In genomic region chr12:108525681-108526080, GRCh38 we compare ENCODE assay signal across 19 cellular contexts. TPM values are rescaled to one million over a fixed set of nuclear protein-coding genes. Genes with fewer than 3 reads are reported as not detected.
A peak's percentile ranks its signal among the peaks of the same experiment; 100 is the strongest.
DNase-seq lines count a peak whose midpoint lies in the region; ATAC-seq lines count a peak whose summit lies in the region.
"Had no signal": no experiment of that assay in that cellular context is flagged by ENCODE, and none has a peak within 500 bp of the region (broad histone marks: within the 10 kb centered on the region; RNA-seq: fewer than 3 reads in every experiment).

No MANE protein-coding gene starts in this region.

- no peaks in the 10 kb centered on the region for H3K9me3 ChIP-seq in right cardiac atrium (ENCODE audit: control insufficient read depth, low read length)
- H3K9me3 ChIP-seq: gastrocnemius medialis, spleen had no signal

- peak overlapping the region; percentile 34 for H3K27ac Mint-ChIP-seq in activated naive CD8-positive, alpha-beta T cell
- H3K27ac Mint-ChIP-seq: activated T-helper 2 cell treated with anti-CD3 and anti-CD28 coated beads, Interferon-gamma antibody, Interleukin-2, Interleukin-4, amounts not matched to agents 10 μg/mL and 5 μg/mL and 100 μg/mL, durations not matched to agents 14 hours and 24 hours and 36 hours had no signal

- peaks cover 52% of the 10 kb centered on the region for H3K36me3 ChIP-seq in ACC112 (ENCODE audit: insufficient read depth, low read length)

- peak overlapping the region; percentile 17; the same call in 1 of the 2 replicates for H3K27ac ChIP-seq in ACC112 (ENCODE audit: low read depth, low read length)
- no peak overlapping the region for H3K27ac ChIP-seq in right cardiac atrium (ENCODE audit: low read length)
- H3K27ac ChIP-seq: gastrocnemius medialis, parathyroid adenoma, spleen had no signal

- ATAC-seq in GM21367 (IDR thresholded peaks at IDR 0.05; ENCODE audit: unreplicated experiment) (no peak), right cardiac atrium (no peak)
- ATAC-seq: gastrocnemius medialis had no signal

- H3K4me1 Mint-ChIP-seq in activated naive CD8-positive, alpha-beta T cell (ENCODE audit: low read depth): no peaks in the 10 kb centered on the region

- H3K79me2 ChIP-seq in ACC112 (ENCODE audit: control insufficient read depth, insufficient read depth, low read length, unreplicated experiment): no peaks in the 10 kb centered on the region

- H2AFZ ChIP-seq in ACC112 (ENCODE audit: low read length, unreplicated experiment): no peak overlapping the region
- H2AFZ ChIP-seq: parathyroid adenoma had no signal

- DNase-seq in GM03348 (ENCODE audit: low spot score): peak; percentile 52
- peak; percentile 71 for DNase-seq in hepatic stellate cell (ENCODE audit: low spot score)
- no peak for DNase-seq in hippocampal formation (lab: John Stamatoyannopoulos, UW)
- DNase-seq in right cardiac atrium: no peak
- no peak for DNase-seq in NOMO-1 (lab: John Stamatoyannopoulos, UW; ENCODE audit: unreplicated experiment in 2 of 2)
- DNase-seq: activated CD4-positive, alpha-beta T cell treated with anti-CD3 and anti-CD28 coated beads, Interleukin-2, amount 10 ng/mL, durations not matched to agents 24 days and 14 days; gastrocnemius medialis; immature natural killer cell; NCI-H187; NCI-H524 treated with DMSO at 0.1 percent for 48 hours; spleen; substantia nigra; T-helper 2 cell had no signal

- H3K4me3 ChIP-seq in ACC112 (ENCODE audit: low read depth, low read length): no peak overlapping the region
- no peak overlapping the region for H3K4me3 ChIP-seq in right cardiac atrium (ENCODE audit: low read length)
- H3K4me3 ChIP-seq: gastrocnemius medialis, spleen had no signal

- no peaks in the 10 kb centered on the region for H3K4me1 ChIP-seq in ACC112 (ENCODE audit: control insufficient read depth, insufficient read depth, low read length, unreplicated experiment)
- H3K4me1 ChIP-seq in right cardiac atrium (ENCODE audit: control insufficient read depth, insufficient read depth, low read length): no peaks in the 10 kb centered on the region
- H3K4me1 ChIP-seq: gastrocnemius medialis, parathyroid adenoma, spleen had no signal

- H3K27me3 Mint-ChIP-seq in activated naive CD8-positive, alpha-beta T cell: no peaks in the 10 kb centered on the region
- H3K27me3 Mint-ChIP-seq: activated CD4-positive, alpha-beta T cell treated with anti-CD3 and anti-CD28 coated beads, Interleukin-2, amount 10 ng/mL, durations not matched to agents 24 days and 14 days; brain had no signal

- no peaks in the 10 kb centered on the region for H3K9me3 Mint-ChIP-seq in activated naive CD8-positive, alpha-beta T cell (ENCODE audit: low read depth)
- H3K9me3 Mint-ChIP-seq: activated CD4-positive, alpha-beta T cell treated with anti-CD3 and anti-CD28 coated beads, Interleukin-2, amount 10 ng/mL, durations not matched to agents 24 days and 14 days; activated T-helper 2 cell treated with anti-CD3 and anti-CD28 coated beads, Interferon-gamma antibody, Interleukin-2, Interleukin-4, amounts not matched to agents 10 μg/mL and 5 μg/mL and 100 μg/mL, durations not matched to agents 14 hours and 24 hours and 36 hours; brain; immature natural killer cell had no signal

- no peak overlapping the region for H3K4me3 Mint-ChIP-seq in activated naive CD8-positive, alpha-beta T cell
- H3K4me3 Mint-ChIP-seq: activated CD4-positive, alpha-beta T cell treated with anti-CD3 and anti-CD28 coated beads, Interleukin-2, amount 10 ng/mL, durations not matched to agents 24 days and 14 days; brain; immature natural killer cell had no signal

- no peaks in the 10 kb centered on the region for H3K27me3 ChIP-seq in ACC112 (ENCODE audit: insufficient read depth, low read length)
- no peaks in the 10 kb centered on the region for H3K27me3 ChIP-seq in right cardiac atrium (ENCODE audit: control insufficient read depth, insufficient read depth)
- H3K27me3 ChIP-seq: gastrocnemius medialis, spleen had no signal

- peaks cover 3% of the 10 kb centered on the region for H3K36me3 Mint-ChIP-seq in activated naive CD8-positive, alpha-beta T cell

- 90% methylated on average over 5 of the region's 5 CpGs for WGBS in right cardiac atrium

- intact Hi-C loops in right cardiac atrium (cut with DNase I): no loop called here

RNA-seq across cellular contexts. Expression of gene FICD, which starts 10.6 kb away (rescaled TPM):
- total RNA-seq in right cardiac atrium: 1 to 10 TPM; 2.8 to 7.1 (median 3.2) TPM
- 1.8 TPM for polyA plus RNA-seq in right cardiac atrium

RNA-seq across cellular contexts. Expression of gene SART3, which starts 35.3 kb away (rescaled TPM):
- 10 to 100 TPM; 21.1 to 27.7 (median 25.6) TPM for total RNA-seq in right cardiac atrium
- polyA plus RNA-seq in right cardiac atrium: 14.2 TPM

RNA-seq across cellular contexts. Expression of gene ISCU, which starts 36.7 kb away (rescaled TPM):
- total RNA-seq in right cardiac atrium: 100 to 1,000 TPM; 276 to 363 (median 303) TPM
- 457 TPM for polyA plus RNA-seq in right cardiac atrium

Comparison
In these comparisons a context has a peak if more than half of its experiments do, and no peak if none do; other contexts are left out.
1. DNase-seq: peak in GM03348 (single experiment) and hepatic stellate cell (single experiment); none in hippocampal formation (0 of 2), right cardiac atrium (0 of 3) and NOMO-1 (0 of 2).